10 cellular contexts compared by ENCODE assay signal in genomic region chr15:43441316-43441715, GRCh38. TPM values are rescaled to one million over a fixed set of nuclear protein-coding genes. Genes with fewer than 3 reads are reported as not detected.
A peak's percentile ranks its signal among the peaks of the same experiment; 100 is the strongest.
DNase-seq lines count a peak whose midpoint lies in the region; ATAC-seq, FAIRE-seq and TF ChIP-seq lines count a peak whose summit lies in the region.
"Had no signal": no experiment of that assay in that cellular context is flagged by ENCODE, and none has a peak within 500 bp of the region (broad histone marks: within the 10 kb centered on the region; RNA-seq: fewer than 3 reads in every experiment).

No MANE protein-coding gene starts in this region.

- no peak for TF ChIP-seq CTCF in DND-41 (IDR thresholded peaks at IDR 0.05; ENCODE audit: borderline replicate concordance, extremely low read depth, low read length, poor library complexity, severe bottlenecking)
- TF ChIP-seq CTCF in spleen (IDR thresholded peaks at IDR 0.05 in 8 of 11, conservative IDR thresholded peaks at IDR 0.05 in 3 of 11) = no peak

- no peak overlapping the region for H3K9ac ChIP-seq in DND-41 (ENCODE audit: low read depth, low read length)

- no peak for TF ChIP-seq POLR2A in spleen (IDR thresholded peaks at IDR 0.05)

- no peaks in the 10 kb centered on the region for H3K79me2 ChIP-seq in DND-41 (ENCODE audit: insufficient read depth, low read length)

- H3K4me2 ChIP-seq in DND-41 (ENCODE audit: insufficient read depth, low read length) = no peak overlapping the region

- no peaks in the 10 kb centered on the region for H3K4me1 Mint-ChIP-seq in memory B cell

- H3K27me3 ChIP-seq in DND-41 (ENCODE audit: insufficient read depth, low read length, poor library complexity) = no peaks in the 10 kb centered on the region
- no peaks in the 10 kb centered on the region for H3K27me3 ChIP-seq in spleen (replicated peaks in 1 of 7)
- H3K27me3 ChIP-seq: cardiac muscle cell had no signal

- no peaks in the 10 kb centered on the region for H3K9me3 Mint-ChIP-seq in memory B cell

- H3K4me1 ChIP-seq in DND-41 (ENCODE audit: insufficient read depth, low read length) = peaks cover 3% of the 10 kb centered on the region; the same call in 1 of the 2 replicates
- peaks cover 0 to 12% (median 3%) of the 10 kb centered on the region in 6 donors for H3K4me1 ChIP-seq in spleen

- H3K4me3 ChIP-seq in DND-41 (ENCODE audit: low read depth in 1 of 2, low read length in 2 of 2) = no peak overlapping the region
- H3K4me3 ChIP-seq in spleen = no peak overlapping the region
- H3K4me3 ChIP-seq: cardiac muscle cell had no signal

- H3K36me3 Mint-ChIP-seq in memory B cell = peaks cover 22% of the 10 kb centered on the region

- intact Hi-C loops in spleen (cut with DNase I; ENCODE audit: low total_unique reads) = no loop called here

- DNase-seq in DND-41 (no peak), HTR-8/SVneo (ENCODE audit: insufficient read length, low spot score) (peak; percentile 6), memory B cell (ENCODE audit: low spot score in 2 of 2) (no peak), spleen (no peak), DMS153 treated with DMSO at 0.1 percent for 48 hours (lab: John Stamatoyannopoulos, UW; ENCODE audit: unreplicated experiment) (no peak), MV-4-11 (lab: John Stamatoyannopoulos, UW) (no peak), NOMO-1 treated with DMSO at 0.1 percent for 48 hours (lab: John Stamatoyannopoulos, UW; ENCODE audit: unreplicated experiment) (no peak)

- H4K20me1 ChIP-seq in DND-41 (ENCODE audit: insufficient read depth, low read length) = no peaks in the 10 kb centered on the region

- FAIRE-seq in HTR-8/SVneo (lab: Jason Lieb, UNC) = no peak
- FAIRE-seq: H1 had no signal

- H3K27ac ChIP-seq in DND-41 (ENCODE audit: low read length) (peak overlapping the region; percentile 53; the same call in 1 of the 2 replicates), angular gyrus (ENCODE audit: low read depth, low read length) (peak overlapping the region; percentile 90), spleen (peak overlapping the region in 3 of 8 donors; percentile 7 to 19 (median 15))
- H3K27ac ChIP-seq: cardiac muscle cell had no signal

- H3K27me3 Mint-ChIP-seq in memory B cell = no peaks in the 10 kb centered on the region

- H3K27ac Mint-ChIP-seq in memory B cell = peak overlapping the region; percentile 31

- ATAC-seq in DND-41 (ENCODE audit: insufficient read depth, low read depth) = no peak
- no peak for ATAC-seq in memory B cell (ENCODE audit: low read depth)

- H3K9me3 ChIP-seq in DND-41 (ENCODE audit: insufficient read depth, low read length, severe bottlenecking) (no peaks in the 10 kb centered on the region), spleen (no peaks in the 10 kb centered on the region)

- no peak overlapping the region for H3K4me3 Mint-ChIP-seq in memory B cell

- no peak overlapping the region for H2AFZ ChIP-seq in DND-41 (ENCODE audit: low read depth, low read length)

- H3K36me3 ChIP-seq in DND-41 (ENCODE audit: insufficient read depth, low read length) (peaks cover 44% of the 10 kb centered on the region), spleen (peaks cover 0 to 88% (median 27%) of the 10 kb centered on the region in 6 donors)

RNA-seq across cellular contexts. Expression of gene TP53BP1, which starts 51.6 kb away (rescaled TPM):
- 10 to 100 TPM; 37.7 to 55.4 (median 44.7) TPM for total RNA-seq in spleen
- 10 to 100 TPM in 1 of 3 donors, 1 to 10 TPM in 2; 7.2 to 12.6 (median 9.0) TPM for polyA plus RNA-seq in spleen
